6 cellular contexts compared by ENCODE assay signal in genomic region chr9:124121725-124122124, GRCh38.
"Had no signal": no experiment of that assay in that cellular context is flagged by ENCODE, and none has a peak within 500 bp of the region (broad histone marks: within the 10 kb centered on the region; RNA-seq: fewer than 3 reads in every experiment).

No MANE protein-coding gene starts in this region.

- FAIRE-seq: HTR-8/SVneo, K562 had no signal

- H3K4me3 ChIP-seq: K562 had no signal

- H3K9ac ChIP-seq: KMS-11 had no signal

- H3K4me2 ChIP-seq: KMS-11 had no signal

- H3K27ac ChIP-seq: HL-60, KMS-11 had no signal

- DNase-seq: KBM-7, KG1 had no signal
